Comparison of ENCODE assay signal across 8 cellular contexts in the genomic region with DNA sequence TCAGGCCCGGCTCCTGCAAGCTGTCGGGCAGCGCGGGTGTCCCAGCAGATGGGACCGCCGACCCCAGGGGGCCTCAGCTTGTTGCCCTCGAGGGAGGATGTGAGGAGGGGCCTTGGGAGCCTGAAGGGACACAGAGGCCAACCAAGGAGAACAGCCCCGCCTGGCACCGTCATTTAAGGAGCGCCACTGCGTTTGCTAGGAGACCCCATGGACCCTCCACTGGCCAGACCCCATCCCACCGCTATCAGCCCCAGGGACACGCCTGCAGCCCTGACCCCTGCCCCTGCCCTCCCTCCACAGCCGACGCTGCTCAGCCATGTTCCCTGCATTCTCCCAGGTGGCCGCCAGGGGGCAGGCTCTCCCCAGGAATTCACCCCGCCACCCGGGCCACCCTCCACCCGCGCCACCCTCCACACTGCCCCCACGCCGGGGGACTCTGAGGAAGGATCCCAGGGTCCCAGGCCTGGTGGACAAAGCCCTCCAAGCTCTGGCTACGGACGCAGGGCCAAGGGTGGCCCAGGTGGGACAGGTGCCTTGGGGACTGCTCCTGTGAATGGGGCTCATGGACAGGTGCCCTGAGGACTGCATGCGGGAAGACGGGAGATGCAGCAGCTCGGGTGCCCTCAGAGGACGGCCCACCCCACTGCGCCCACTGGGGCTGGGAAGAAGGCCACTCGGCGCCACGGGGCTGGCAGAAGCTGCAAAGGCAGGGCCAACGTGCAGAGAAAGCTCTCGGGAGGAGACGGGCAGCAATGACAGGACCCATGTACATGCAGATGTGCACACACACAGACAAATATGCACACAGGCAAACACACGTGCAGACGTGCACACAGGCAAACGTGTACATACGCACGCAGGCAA. TPM values are rescaled to one million over a fixed set of nuclear protein-coding genes. Genes with fewer than 3 reads are reported as not detected.
DNase-seq lines count a peak whose midpoint lies in the region; ATAC-seq, FAIRE-seq and TF ChIP-seq lines count a peak whose summit lies in the region.

No MANE protein-coding gene starts in this region.

- H3K36me3 ChIP-seq in left ventricle myocardium inferior (peaks cover 51% of the 10 kb centered on the region), small intestine (ENCODE audit: control insufficient read depth in 2 of 2, insufficient read depth in 2 of 2, low read length in 2 of 2) (peaks cover 0 to 4% of the 10 kb centered on the region in 2 donors)

- H3K27me3 ChIP-seq in left ventricle myocardium inferior (ENCODE audit: low read depth) (no peaks in the 10 kb centered on the region), small intestine (ENCODE audit: control insufficient read depth in 2 of 2, insufficient read depth in 2 of 2, low read length in 2 of 2) (no peaks in the 10 kb centered on the region)

- no peaks in the 10 kb centered on the region for H3K9me3 Mint-ChIP-seq in activated naive CD4-positive, alpha-beta T cell treated with anti-CD3 and anti-CD28 coated beads, Interleukin-2, amount 50 U/mL, for 72 hours

- H3K9me3 ChIP-seq in left ventricle myocardium inferior (replicated peaks) (no peaks in the 10 kb centered on the region), small intestine (ENCODE audit: control insufficient read depth, low read depth) (no peaks in the 10 kb centered on the region)

- intact Hi-C loops in left ventricle myocardium inferior (cut with micrococcal nuclease): loop anchor here (5.0 kb wide), 1 partner anchor 36 kb away; the partner anchor contains the start of gene PIP5K1C

- POLR2A ChIA-PET in AG04449 (lab: Yijun Ruan, JAX): no interaction called here

- TF ChIP-seq CTCF in AG04449 (IDR thresholded peaks at IDR 0.05; ENCODE audit: insufficient read depth, low read length, missing control alignments) (peak; percentile 86), left ventricle myocardium inferior (IDR thresholded peaks at IDR 0.05; ENCODE audit: borderline replicate concordance) (peak; percentile 98)

- peaks cover 60% of the 10 kb centered on the region for H3K4me1 ChIP-seq in left ventricle myocardium inferior
- H3K4me1 ChIP-seq in small intestine (ENCODE audit: control insufficient read depth in 2 of 2, insufficient read depth in 1 of 2, low read depth in 1 of 2, low read length in 1 of 2): peaks cover 0 to 4% of the 10 kb centered on the region in 2 donors

- DNase-seq in AG04449 (ENCODE audit: low read depth, low spot score): no peak
- peak; percentile 93 for DNase-seq in GM19239 (ENCODE audit: insufficient read length, low spot score)
- peak; percentile 7 for DNase-seq in SKM-1 (lab: John Stamatoyannopoulos, UW; ENCODE audit: unreplicated experiment)
- peak; percentile 79 to 86 for DNase-seq in activated naive CD4-positive, alpha-beta T cell treated with anti-CD3 and anti-CD28 coated beads, Interleukin-2, amount 50 U/mL, for 72 hours (ENCODE audit: low spot score in 2 of 2)
- peak; percentile 72 for DNase-seq in left ventricle myocardium inferior
- DNase-seq in small intestine: peak; percentile 46

- H3K4me3 ChIP-seq in AG04449 (ENCODE audit: low read depth, low read length) (no peak overlapping the region), left ventricle myocardium inferior (no peak overlapping the region), small intestine (ENCODE audit: low read depth in 1 of 2, low read length in 2 of 2) (no peak overlapping the region)

- ATAC-seq in activated naive CD4-positive, alpha-beta T cell treated with anti-CD3 and anti-CD28 coated beads, Interleukin-2, amount 50 U/mL, for 72 hours: peak; percentile 83 to 86
- no peak for ATAC-seq in GM18511 (IDR thresholded peaks at IDR 0.05; ENCODE audit: unreplicated experiment)
- no peak for ATAC-seq in GM19395 (IDR thresholded peaks at IDR 0.05; ENCODE audit: unreplicated experiment)

- no peak overlapping the region for H3K27ac Mint-ChIP-seq in activated naive CD4-positive, alpha-beta T cell treated with anti-CD3 and anti-CD28 coated beads, Interleukin-2, amount 50 U/mL, for 72 hours

- H3K27ac ChIP-seq in left ventricle myocardium inferior (replicated peaks) (no peak overlapping the region), small intestine (ENCODE audit: low read depth in 1 of 2, low read length in 1 of 2) (no peak overlapping the region)

- H3K36me3 Mint-ChIP-seq in activated naive CD4-positive, alpha-beta T cell treated with anti-CD3 and anti-CD28 coated beads, Interleukin-2, amount 50 U/mL, for 72 hours: peaks cover 0 to 6% of the 10 kb centered on the region in 2 donors

- 36 to 41% (median 38%) methylated on average over 35 to 40 of the region's 40 CpGs for WGBS in small intestine, 3 donors

- CTCF ChIA-PET in AG04449 (lab: Yijun Ruan, JAX): interaction anchor here (0.6 to 5.1 kb wide), 23 partner anchors 8 to 291 kb away, joined by 3 to 48 read pairs (median 4); partner anchors contain the start of genes PIP5K1C and TJP3

- FAIRE-seq in GM19239 (lab: Jason Lieb, UNC) (peak; percentile 73), small intestine (lab: Jason Lieb, UNC) (no peak)

RNA-seq across cellular contexts. Expression of gene PIP5K1C, which starts 34.4 kb away (rescaled TPM):
- 10 to 100 TPM; 11.5 to 13.5 TPM for total RNA-seq in activated naive CD4-positive, alpha-beta T cell treated with anti-CD3 and anti-CD28 coated beads, Interleukin-2, amount 50 U/mL, for 72 hours
- total RNA-seq in left ventricle myocardium inferior: 31.6 TPM
- 10 to 100 TPM in 2 of 3 donors, 1 to 10 TPM in 1; 7.3 to 16.6 (median 10.5) TPM for polyA plus RNA-seq in small intestine

RNA-seq across cellular contexts. Expression of gene CACTIN, which starts 39.3 kb away (rescaled TPM):
- total RNA-seq in activated naive CD4-positive, alpha-beta T cell treated with anti-CD3 and anti-CD28 coated beads, Interleukin-2, amount 50 U/mL, for 72 hours: 10 to 100 TPM; 26.0 to 34.2 TPM
- total RNA-seq in left ventricle myocardium inferior: 14.5 TPM
- polyA plus RNA-seq in small intestine: 10 to 100 TPM; 11.9 to 16.4 (median 13.0) TPM

RNA-seq across cellular contexts. Expression of gene TJP3, which starts 42.3 kb away (rescaled TPM):
- 1 to 10 TPM; 2.6 to 6.3 TPM for total RNA-seq in activated naive CD4-positive, alpha-beta T cell treated with anti-CD3 and anti-CD28 coated beads, Interleukin-2, amount 50 U/mL, for 72 hours
- total RNA-seq in left ventricle myocardium inferior: not detected
- polyA plus RNA-seq in small intestine: 100 to 1,000 TPM in 2 of 3 donors, 10 to 100 TPM in 1; 74.5 to 385 (median 285) TPM

RNA-seq across cellular contexts. Expression of gene TBXA2R, which starts 59.2 kb away (rescaled TPM):
- total RNA-seq in activated naive CD4-positive, alpha-beta T cell treated with anti-CD3 and anti-CD28 coated beads, Interleukin-2, amount 50 U/mL, for 72 hours: 1 to 10 TPM; 1.3 to 1.8 TPM
- total RNA-seq in left ventricle myocardium inferior: 2.3 TPM
- polyA plus RNA-seq in small intestine: 1 to 10 TPM in 1 of 3 donors, not detected in 2; 2.1 TPM

Comparison
In these comparisons a context has a peak if more than half of its experiments do, and no peak if none do; other contexts are left out.
1. ATAC-seq: peak in activated naive CD4-positive, alpha-beta T cell treated with anti-CD3 and anti-CD28 coated beads, Interleukin-2, amount 50 U/mL, for 72 hours (2 of 2); none in GM18511 (single experiment) and GM19395 (single experiment).